7 cellular contexts compared by ENCODE assay signal in genomic region chr18:623760-624620, GRCh38. TPM values are rescaled to one million over a fixed set of nuclear protein-coding genes. Genes with fewer than 3 reads are reported as not detected.
DNase-seq lines count a peak whose midpoint lies in the region; TF ChIP-seq lines count a peak whose summit lies in the region.

No MANE protein-coding gene starts in this region.

- no peak overlapping the region for H3K9ac ChIP-seq in neural progenitor cell

- no peaks in the 10 kb centered on the region for H4K20me1 ChIP-seq in neural progenitor cell (ENCODE audit: low read depth)

- no peak overlapping the region for H3K4me2 ChIP-seq in neural progenitor cell

- H3K4me3 ChIP-seq in Peyer's patch: no peak overlapping the region
- no peak overlapping the region for H3K4me3 ChIP-seq in fibroblast of mammary gland (ENCODE audit: control insufficient read depth, low read depth, low read length)
- H3K4me3 ChIP-seq in neural progenitor cell: no peak overlapping the region

- H3K27ac Mint-ChIP-seq in activated T-cell treated with anti-CD3 and anti-CD28 coated beads, Interleukin-2, amount 50 U/mL, for 24 hours: no peak overlapping the region
- H3K27ac Mint-ChIP-seq in neural progenitor cell: no peak overlapping the region

- TF ChIP-seq CTCF in GM13977 (IDR thresholded peaks at IDR 0.05; ENCODE audit: extremely low read depth, insufficient read depth, missing control alignments) (peak; percentile 80), Peyer's patch (IDR thresholded peaks at IDR 0.05) (peak in 5 of 6 experiments; percentile 27 to 54 (median 50)), fibroblast of mammary gland (conservative IDR thresholded peaks at IDR 0.05; ENCODE audit: control insufficient read depth, insufficient read depth, low read depth, low read length) (peak; percentile 68), neural progenitor cell (IDR thresholded peaks at IDR 0.05) (peak; percentile 75)

- no peaks in the 10 kb centered on the region for H3K27me3 ChIP-seq in Peyer's patch
- H3K27me3 ChIP-seq in neural progenitor cell: no peaks in the 10 kb centered on the region

- no peaks in the 10 kb centered on the region for H3K9me3 Mint-ChIP-seq in activated T-cell treated with anti-CD3 and anti-CD28 coated beads, Interleukin-2, amount 50 U/mL, for 24 hours
- no peaks in the 10 kb centered on the region for H3K9me3 Mint-ChIP-seq in neural progenitor cell

- H3K36me3 ChIP-seq in Peyer's patch (no peaks in the 10 kb centered on the region), neural progenitor cell (no peaks in the 10 kb centered on the region)

- in situ Hi-C loops in GM13977 (cut with MboI; ENCODE audit: low pct_unique_long_range_greater_than_20kb, low sequenced_read_pairs, unreplicated experiment): loop anchor here (10.0 kb wide), 1 partner anchor 211 kb away; no protein-coding TSS in a partner anchor

- H3K4me1 ChIP-seq in Peyer's patch (no peaks in the 10 kb centered on the region), neural progenitor cell (no peaks in the 10 kb centered on the region)

- H3K4me1 Mint-ChIP-seq in activated T-cell treated with anti-CD3 and anti-CD28 coated beads, Interleukin-2, amount 50 U/mL, for 24 hours (ENCODE audit: low read depth): no peaks in the 10 kb centered on the region
- no peaks in the 10 kb centered on the region for H3K4me1 Mint-ChIP-seq in neural progenitor cell

- H3K9me3 ChIP-seq in Peyer's patch (no peaks in the 10 kb centered on the region), neural progenitor cell (ENCODE audit: low read depth) (no peaks in the 10 kb centered on the region)

- no peak for TF ChIP-seq POLR2A in Peyer's patch (IDR thresholded peaks at IDR 0.05)

- peak; percentile 46 for DNase-seq in GM13977 (ENCODE audit: low spot score)
- DNase-seq in HPDE6-E6E7 (ENCODE audit: extremely low spot score): peak; percentile 43
- DNase-seq in Peyer's patch: peak; percentile 55 to 85 (median 63)
- DNase-seq in activated T-cell treated with anti-CD3 and anti-CD28 coated beads, Interleukin-2, amount 50 U/mL, for 24 hours: peak; percentile 64
- DNase-seq in fibroblast of mammary gland (ENCODE audit: low read depth): peak; percentile 81
- DNase-seq in neural progenitor cell (ENCODE audit: low spot score): peak; percentile 80
- DNase-seq in substantia nigra (lab: John Stamatoyannopoulos, UW): peak in 47 of 49 donors; percentile 7 to 79 (median 45)

- H3F3A ChIP-seq in neural progenitor cell (ENCODE audit: low read depth): no peaks in the 10 kb centered on the region

- no peaks in the 10 kb centered on the region for H3K36me3 Mint-ChIP-seq in activated T-cell treated with anti-CD3 and anti-CD28 coated beads, Interleukin-2, amount 50 U/mL, for 24 hours (ENCODE audit: low read depth)
- H3K36me3 Mint-ChIP-seq in neural progenitor cell: no peaks in the 10 kb centered on the region

- H3K4me3 Mint-ChIP-seq in activated T-cell treated with anti-CD3 and anti-CD28 coated beads, Interleukin-2, amount 50 U/mL, for 24 hours: no peak overlapping the region
- no peak overlapping the region for H3K4me3 Mint-ChIP-seq in neural progenitor cell

- H3K27ac ChIP-seq in Peyer's patch (no peak overlapping the region), neural progenitor cell (no peak overlapping the region), substantia nigra (ENCODE audit: low read depth, low read length, poor library complexity, severe bottlenecking) (peak overlapping the region; percentile 59)

- H3K27me3 Mint-ChIP-seq in activated T-cell treated with anti-CD3 and anti-CD28 coated beads, Interleukin-2, amount 50 U/mL, for 24 hours: peaks cover 20% of the 10 kb centered on the region
- H3K27me3 Mint-ChIP-seq in neural progenitor cell (ENCODE audit: insufficient read depth, low read depth): peaks cover 2% of the 10 kb centered on the region

- H3K79me2 ChIP-seq in neural progenitor cell (ENCODE audit: low read depth): no peaks in the 10 kb centered on the region

- H2AFZ ChIP-seq in neural progenitor cell (replicated peaks): no peak overlapping the region

RNA-seq across cellular contexts. Expression of gene CLUL1, which starts 27.2 kb away (rescaled TPM):
- total RNA-seq in Peyer's patch (1 to 10 TPM in 1 of 4 donors, not detected in 3; 4.6 TPM), neural progenitor cell (ENCODE audit: low replicate concordance) (1.1 TPM in 1 of 2 replicates, not detected in the other)

RNA-seq across cellular contexts. Expression of gene TYMS, which starts 33.5 kb away (rescaled TPM):
- total RNA-seq in Peyer's patch (10 to 100 TPM in 3 of 4 donors, 1 to 10 TPM in 1; 6.7 to 71.8 (median 11.7) TPM), neural progenitor cell (ENCODE audit: low replicate concordance) (60.3 and 86.9 TPM in 2 replicates)

RNA-seq across cellular contexts. Expression of gene CETN1, which starts 43.8 kb away (rescaled TPM):
- total RNA-seq in Peyer's patch (not detected), neural progenitor cell (ENCODE audit: low replicate concordance) (not detected in 2 replicates)
